In the genomic region with DNA sequence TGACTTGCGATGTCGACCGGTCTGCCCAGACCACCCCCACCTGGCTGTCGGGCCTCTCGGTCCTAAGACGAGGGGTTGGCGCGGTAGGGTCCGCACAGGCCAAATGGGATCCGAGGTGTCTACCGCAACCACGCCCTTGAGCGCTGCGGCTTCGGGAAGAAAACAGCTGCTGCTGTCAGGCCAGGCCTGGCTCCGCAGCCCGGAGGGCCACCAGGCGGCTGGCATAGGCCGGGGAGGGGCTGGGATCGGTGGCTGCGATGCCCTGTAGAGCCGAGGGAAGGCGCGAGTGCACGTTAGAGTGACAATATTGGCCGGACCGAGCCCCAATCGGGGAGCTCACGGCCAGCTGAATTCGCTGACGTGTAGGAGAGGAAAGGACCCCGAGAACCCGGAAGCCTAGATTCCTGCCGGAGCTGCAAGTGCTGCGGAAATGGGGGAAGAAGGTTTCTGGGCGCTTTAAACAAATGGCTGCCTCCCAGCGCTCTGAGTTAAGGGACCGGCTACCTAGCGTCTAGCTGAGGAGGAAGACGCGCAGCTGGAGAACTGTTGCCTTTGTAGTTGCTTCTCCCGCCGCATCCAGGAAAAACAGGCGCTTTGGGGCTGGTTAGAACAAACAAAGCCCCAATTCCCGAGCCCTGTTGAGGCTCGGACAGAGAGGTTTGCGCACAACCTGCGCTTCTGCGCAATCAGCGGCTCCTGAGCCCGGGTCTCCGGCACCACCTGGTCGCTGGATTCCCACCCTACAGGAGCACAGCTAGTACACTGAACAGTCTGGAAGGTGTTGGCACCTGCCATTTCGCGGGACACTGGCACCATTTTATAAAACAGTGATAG, we compare ENCODE assay signal across 10 cellular contexts. TPM values are rescaled to one million over a fixed set of nuclear protein-coding genes. Genes with fewer than 3 reads are reported as not detected.
A peak's percentile ranks its signal among the peaks of the same experiment; 100 is the strongest.
DNase-seq lines count a peak whose midpoint lies in the region; ATAC-seq and TF ChIP-seq lines count a peak whose summit lies in the region.
"Had no signal": no experiment of that assay in that cellular context is flagged by ENCODE, and none has a peak within 500 bp of the region (broad histone marks: within the 10 kb centered on the region; RNA-seq: fewer than 3 reads in every experiment).

No MANE protein-coding gene starts in this region.

- H3K4me3 ChIP-seq in liver (ENCODE audit: low read depth in 1 of 3, low read length in 3 of 3): peak overlapping the region in 2 of 3 donors; percentile 61 to 75
- H3K4me3 ChIP-seq in thoracic aorta: peak overlapping the region; percentile 67

- H3K27me3 Mint-ChIP-seq in T-helper 2 cell treated with Interferon-gamma antibody and Interleukin-4, amounts not matched to agents 5 μg/mL and 100 μg/mL, for 36 hours (ENCODE audit: low read depth): peaks cover 75% of the 10 kb centered on the region

- peak in 1 of 2 donors; percentile 61 for TF ChIP-seq RAD21 in liver (IDR thresholded peaks at IDR 0.05)

- no peak for DNase-seq in T-helper 2 cell treated with Interferon-gamma antibody and Interleukin-4, amounts not matched to agents 5 μg/mL and 100 μg/mL, for 36 hours (ENCODE audit: low spot score)
- DNase-seq in T-helper 2 cell (no peak), caudate nucleus (lab: John Stamatoyannopoulos, UW) (peak in 57 of 61 donors; percentile 12 to 97 (median 71)), thoracic aorta (ENCODE audit: low spot score) (no peak), amniotic stem cell (lab: John Stamatoyannopoulos, UW) (no peak), NCI-H1436 treated with DMSO at 0.1 percent for 48 hours (lab: John Stamatoyannopoulos, UW) (no peak)
- DNase-seq: AML-193 had no signal

- H3K36me3 ChIP-seq in liver (ENCODE audit: control insufficient read depth in 4 of 4, insufficient read depth in 3 of 4, low read depth in 1 of 4, low read length in 3 of 4) (peaks cover 0 to 4% (median 0%) of the 10 kb centered on the region in 4 donors), thoracic aorta (no peaks in the 10 kb centered on the region)
- H3K36me3 ChIP-seq: vagina had no signal

- H3K9me3 ChIP-seq in liver (ENCODE audit: control insufficient read depth in 4 of 4, low read length in 3 of 4) (peaks cover 0 to 6% (median 0%) of the 10 kb centered on the region in 4 donors), thoracic aorta (no peaks in the 10 kb centered on the region)
- H3K9me3 ChIP-seq: vagina had no signal

- peak overlapping the region; percentile 91 for H3K27ac ChIP-seq in caudate nucleus (ENCODE audit: low read depth, low read length)
- no peak overlapping the region for H3K27ac ChIP-seq in liver (ENCODE audit: low read depth in 1 of 2, low read length in 2 of 2)
- peak overlapping the region in 1 of 2 donors; percentile 60 for H3K27ac ChIP-seq in thoracic aorta
- H3K27ac ChIP-seq: vagina had no signal

- peak overlapping the region in 1 of 2 donors; percentile 7 for H3K9ac ChIP-seq in liver (ENCODE audit: low read depth in 1 of 2, low read length in 2 of 2)

- TF ChIP-seq CTCF in liver (IDR thresholded peaks at IDR 0.05; ENCODE audit: low read depth, low read length, missing input control): peak; percentile 21
- TF ChIP-seq CTCF in thoracic aorta (IDR thresholded peaks at IDR 0.05): peak; percentile 21

- H3K4me1 ChIP-seq in liver (ENCODE audit: control insufficient read depth in 4 of 4, insufficient read depth in 4 of 4, low read length in 3 of 4) (peaks cover 8 to 38% (median 22%) of the 10 kb centered on the region in 4 donors), thoracic aorta (ENCODE audit: control insufficient read depth in 1 of 2, low read depth in 2 of 2) (peaks cover 22 to 47% of the 10 kb centered on the region in 2 donors)

- no peaks in the 10 kb centered on the region for H3K9me3 Mint-ChIP-seq in T-helper 2 cell treated with Interferon-gamma antibody and Interleukin-4, amounts not matched to agents 5 μg/mL and 100 μg/mL, for 36 hours

- H3K27ac Mint-ChIP-seq in T-helper 2 cell treated with Interferon-gamma antibody and Interleukin-4, amounts not matched to agents 5 μg/mL and 100 μg/mL, for 36 hours: peak overlapping the region; percentile 31

- no peak for ATAC-seq in thoracic aorta (ENCODE audit: insufficient number of reproducible peaks, low FRiP score, low read depth)
- ATAC-seq in HG02759 (IDR thresholded peaks at IDR 0.05; ENCODE audit: unreplicated experiment): no peak

- H3K36me3 Mint-ChIP-seq in T-helper 2 cell treated with Interferon-gamma antibody and Interleukin-4, amounts not matched to agents 5 μg/mL and 100 μg/mL, for 36 hours (ENCODE audit: low read depth): no peaks in the 10 kb centered on the region

- 6% methylated on average over 55 of the region's 55 CpGs for WGBS in liver

- H3K4me3 Mint-ChIP-seq in T-helper 2 cell treated with Interferon-gamma antibody and Interleukin-4, amounts not matched to agents 5 μg/mL and 100 μg/mL, for 36 hours: no peak overlapping the region

- H3K27me3 ChIP-seq in liver (ENCODE audit: control insufficient read depth in 4 of 4, insufficient read depth in 4 of 4, low read length in 3 of 4) (peaks cover 8 to 30% (median 18%) of the 10 kb centered on the region in 4 donors), thoracic aorta (replicated peaks; ENCODE audit: insufficient read depth) (peaks cover 30% of the 10 kb centered on the region)

- peaks cover 2% of the 10 kb centered on the region for H3K4me1 Mint-ChIP-seq in T-helper 2 cell treated with Interferon-gamma antibody and Interleukin-4, amounts not matched to agents 5 μg/mL and 100 μg/mL, for 36 hours (ENCODE audit: low read depth)

TF ChIP-seq in liver, 16 proteins besides CTCF, POLR2A, EP300 and RAD21:
- TF ChIP-seq FOXA2 (IDR thresholded peaks at IDR 0.05): no peak
- no peak for TF ChIP-seq EGR1 (IDR thresholded peaks at IDR 0.05; ENCODE audit: low read depth in 2 of 2)
- peak in 1 of 2 donors; percentile 16 for TF ChIP-seq RXRA (IDR thresholded peaks at IDR 0.05)
- TF ChIP-seq, protein P1, sequence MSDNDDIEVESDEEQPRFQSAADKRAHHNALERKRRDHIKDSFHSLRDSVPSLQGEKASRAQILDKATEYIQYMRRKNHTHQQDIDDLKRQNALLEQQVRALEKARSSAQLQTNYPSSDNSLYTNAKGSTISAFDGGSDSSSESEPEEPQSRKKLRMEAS (IDR thresholded peaks at IDR 0.05): peak; percentile 50
- no peak for TF ChIP-seq HNF4G (IDR thresholded peaks at IDR 0.05)
- TF ChIP-seq FOXA1 (IDR thresholded peaks at IDR 0.05): no peak
- TF ChIP-seq JUND (IDR thresholded peaks at IDR 0.05): no peak
- peak in 1 of 2 donors; percentile 20 for TF ChIP-seq HNF4A (conservative IDR thresholded peaks at IDR 0.05)
- peak; percentile 83 for TF ChIP-seq YY1 (IDR thresholded peaks at IDR 0.05)
- no peak for TF ChIP-seq TAF1 (conservative IDR thresholded peaks at IDR 0.05)
- peak in 1 of 2 donors; percentile 27 for TF ChIP-seq GABPA (IDR thresholded peaks at IDR 0.05 in 1 of 2, conservative IDR thresholded peaks at IDR 0.05 in 1 of 2)

RNA-seq across cellular contexts. Expression of a gene that starts 14.0 kb away (rescaled TPM):
- not detected for total RNA-seq in liver
- under 1 TPM in 1 of 2 donors, not detected in 1; 0.06 TPM for polyA plus RNA-seq in liver
- not detected for total RNA-seq in thoracic aorta
- total RNA-seq: vagina had no signal

RNA-seq across cellular contexts. Expression of a gene that starts 16.9 kb away (rescaled TPM):
- total RNA-seq in liver: not detected
- polyA plus RNA-seq in liver: 1 to 10 TPM in 1 of 2 donors, not detected in 1; 4.4 TPM
- under 1 TPM in 1 of 2 donors, not detected in 1; 0.07 TPM for total RNA-seq in thoracic aorta
- total RNA-seq: vagina had no signal

Comparison
In these comparisons a context has a peak if more than half of its experiments do, and no peak if none do; other contexts are left out.
1. DNase-seq: peak in caudate nucleus (57 of 61); none in T-helper 2 cell treated with Interferon-gamma antibody and Interleukin-4, amounts not matched to agents 5 μg/mL and 100 μg/mL, for 36 hours (single experiment), T-helper 2 cell (0 of 5), thoracic aorta (single experiment), amniotic stem cell (single experiment) and NCI-H1436 treated with DMSO at 0.1 percent for 48 hours (single experiment).